Comparison of ENCODE assay signal across 8 cellular contexts in genomic region chr6:97049254-97050004, GRCh38.
A peak's percentile ranks its signal among the peaks of the same experiment; 100 is the strongest.
DNase-seq lines count a peak whose midpoint lies in the region; ATAC-seq, FAIRE-seq and TF ChIP-seq lines count a peak whose summit lies in the region.

No MANE protein-coding gene starts in this region.

- ATAC-seq in GM21576 (IDR thresholded peaks at IDR 0.05; ENCODE audit: unreplicated experiment): peak; percentile 98
- ATAC-seq in activated naive CD8-positive, alpha-beta T cell treated with anti-CD3 and anti-CD28 coated beads, Interleukin-2, amount 10 ng/mL, durations not matched to agents 7 days and 5 days (ENCODE audit: low read depth): peak; percentile 58

- no peaks in the 10 kb centered on the region for H3K4me1 ChIP-seq in testis

- no peak overlapping the region for H3K4me3 ChIP-seq in testis

- H3K4me1 Mint-ChIP-seq in activated naive CD8-positive, alpha-beta T cell treated with anti-CD3 and anti-CD28 coated beads, Interleukin-2, amount 10 ng/mL, durations not matched to agents 7 days and 5 days: peaks cover 8% of the 10 kb centered on the region

- intact Hi-C loops in testis (cut with DNase I; ENCODE audit: low total_unique reads): no loop called here

- no peak overlapping the region for H3K27ac ChIP-seq in testis

- POLR2A ChIA-PET in activated naive CD8-positive, alpha-beta T cell treated with anti-CD3 and anti-CD28 coated beads, Interleukin-2, amount 10 ng/mL, durations not matched to agents 7 days and 5 days (lab: Charles Lee): no interaction called here

- DNase-seq in GM18507 (ENCODE audit: extremely low spot score, insufficient read length, low read depth) (no peak), HT1080 (ENCODE audit: low read depth) (peak; percentile 15), testis (peak; percentile 32), glomerular visceral epithelial cell (ENCODE audit: extremely low spot score) (no peak), NCI-H187 treated with DMSO at 0.1 percent for 48 hours (lab: John Stamatoyannopoulos, UW) (no peak), NCI-H1092 (lab: John Stamatoyannopoulos, UW) (no peak)
- DNase-seq in activated naive CD8-positive, alpha-beta T cell treated with anti-CD3 and anti-CD28 coated beads, Interleukin-2, amount 10 ng/mL, durations not matched to agents 7 days and 5 days: no peak

- WGBS in testis, 2 donors: 74 to 78% methylated on average over 8 of the region's 8 CpGs

- no peak for TF ChIP-seq POLR2A in testis (IDR thresholded peaks at IDR 0.05)

- no peaks in the 10 kb centered on the region for H3K27me3 Mint-ChIP-seq in activated naive CD8-positive, alpha-beta T cell treated with anti-CD3 and anti-CD28 coated beads, Interleukin-2, amount 10 ng/mL, durations not matched to agents 7 days and 5 days

- H3K36me3 Mint-ChIP-seq in activated naive CD8-positive, alpha-beta T cell treated with anti-CD3 and anti-CD28 coated beads, Interleukin-2, amount 10 ng/mL, durations not matched to agents 7 days and 5 days: no peaks in the 10 kb centered on the region

- peak overlapping the region; percentile 55 for H3K4me3 Mint-ChIP-seq in activated naive CD8-positive, alpha-beta T cell treated with anti-CD3 and anti-CD28 coated beads, Interleukin-2, amount 10 ng/mL, durations not matched to agents 7 days and 5 days

- H3K9me3 ChIP-seq in testis: no peaks in the 10 kb centered on the region

- peak overlapping the region; percentile 76 for H3K27ac Mint-ChIP-seq in activated naive CD8-positive, alpha-beta T cell treated with anti-CD3 and anti-CD28 coated beads, Interleukin-2, amount 10 ng/mL, durations not matched to agents 7 days and 5 days

- no peaks in the 10 kb centered on the region for H3K9me3 Mint-ChIP-seq in activated naive CD8-positive, alpha-beta T cell treated with anti-CD3 and anti-CD28 coated beads, Interleukin-2, amount 10 ng/mL, durations not matched to agents 7 days and 5 days

- TF ChIP-seq CTCF in testis (IDR thresholded peaks at IDR 0.05): no peak

- FAIRE-seq in GM18507 (lab: Jason Lieb, UNC): peak; percentile 88

- H3K27me3 ChIP-seq in testis: no peaks in the 10 kb centered on the region

- no peaks in the 10 kb centered on the region for H3K36me3 ChIP-seq in testis (ENCODE audit: low read depth, missing control alignments)

Comparison
In these comparisons a context has a peak if more than half of its experiments do, and no peak if none do; other contexts are left out.
1. DNase-seq: peak in HT1080 (single experiment) and testis (single experiment); none in GM18507 (single experiment), activated naive CD8-positive, alpha-beta T cell treated with anti-CD3 and anti-CD28 coated beads, Interleukin-2, amount 10 ng/mL, durations not matched to agents 7 days and 5 days (single experiment), glomerular visceral epithelial cell (single experiment), NCI-H187 treated with DMSO at 0.1 percent for 48 hours (single experiment) and NCI-H1092 (single experiment).